17 cellular contexts compared by ENCODE assay signal in genomic region chr2:226660124-226660523, GRCh38.
DNase-seq lines count a peak whose midpoint lies in the region; ATAC-seq and TF ChIP-seq lines count a peak whose summit lies in the region.
"Had no signal": no experiment of that assay in that cellular context is flagged by ENCODE, and none has a peak within 500 bp of the region (broad histone marks: within the 10 kb centered on the region; RNA-seq: fewer than 3 reads in every experiment).

No MANE protein-coding gene starts in this region.

- no peak overlapping the region for H2AFZ ChIP-seq in PC-9

- peaks cover 44% of the 10 kb centered on the region for H3K4me1 Mint-ChIP-seq in mesothelial cell of epicardium
- H3K4me1 Mint-ChIP-seq: natural killer cell had no signal

- H3K9ac ChIP-seq in stomach smooth muscle (ENCODE audit: low read length in 2 of 2): peak overlapping the region in 1 of 2 donors; percentile 5

- no peak overlapping the region for H3K4me3 Mint-ChIP-seq in mesothelial cell of epicardium
- H3K4me3 Mint-ChIP-seq: activated CD8-positive, alpha-beta memory T cell treated with anti-CD3 and anti-CD28 coated beads, Interleukin-2, amount 10 ng/mL, durations not matched to agents 7 days and 5 days; natural killer cell had no signal

- H3K9me3 ChIP-seq in PC-9 (ENCODE audit: insufficient read depth, low read depth): peaks cover 14% of the 10 kb centered on the region; the same call in 1 of the 2 replicates
- H3K9me3 ChIP-seq in breast epithelium: no peaks in the 10 kb centered on the region
- no peaks in the 10 kb centered on the region for H3K9me3 ChIP-seq in stomach smooth muscle (ENCODE audit: control insufficient read depth in 2 of 2, low read length in 2 of 2)
- H3K9me3 ChIP-seq: BE2C had no signal

- peak overlapping the region; percentile 67; the same call in 1 of the 2 replicates for H3K4me2 ChIP-seq in PC-9

- no peaks in the 10 kb centered on the region for H3K9me2 ChIP-seq in PC-9 (ENCODE audit: insufficient read depth)

- peak overlapping the region; percentile 57 for H3K27ac Mint-ChIP-seq in mesothelial cell of epicardium
- H3K27ac Mint-ChIP-seq: activated CD8-positive, alpha-beta memory T cell treated with anti-CD3 and anti-CD28 coated beads, Interleukin-2, amount 10 ng/mL, durations not matched to agents 7 days and 5 days; natural killer cell had no signal

- no peak overlapping the region for H3K4me3 ChIP-seq in PC-9
- H3K4me3 ChIP-seq in breast epithelium: no peak overlapping the region
- H3K4me3 ChIP-seq in stomach smooth muscle (ENCODE audit: low read length in 2 of 2): no peak overlapping the region
- H3K4me3 ChIP-seq: dorsolateral prefrontal cortex had no signal

- H3K36me3 ChIP-seq in PC-9 (ENCODE audit: low read depth) (no peaks in the 10 kb centered on the region), breast epithelium (no peaks in the 10 kb centered on the region), stomach smooth muscle (ENCODE audit: control insufficient read depth in 2 of 2, insufficient read depth in 2 of 2, low read length in 2 of 2) (no peaks in the 10 kb centered on the region)
- H3K36me3 ChIP-seq: BE2C had no signal

- H3K4me1 ChIP-seq in PC-9 (replicated peaks; ENCODE audit: insufficient read depth) (peaks cover 27% of the 10 kb centered on the region), breast epithelium (peaks cover 0 to 6% of the 10 kb centered on the region in 2 donors), stomach smooth muscle (ENCODE audit: control insufficient read depth, insufficient read depth, low read length) (peaks cover 20% of the 10 kb centered on the region)
- H3K4me1 ChIP-seq: BE2C had no signal

- no peaks in the 10 kb centered on the region for H3K9me3 Mint-ChIP-seq in mesothelial cell of epicardium
- H3K9me3 Mint-ChIP-seq: natural killer cell had no signal

- peaks cover 9% of the 10 kb centered on the region; the same call in 1 of the 2 replicates for H3F3A ChIP-seq in PC-9 (ENCODE audit: insufficient read depth, low read depth)

- no peaks in the 10 kb centered on the region for H3K27me3 Mint-ChIP-seq in mesothelial cell of epicardium (ENCODE audit: low read depth)

- POLR2A ChIA-PET in PC-9 (lab: Charles Lee; ENCODE audit: unreplicated experiment): no interaction called here

- no peaks in the 10 kb centered on the region for H3K36me3 Mint-ChIP-seq in mesothelial cell of epicardium
- H3K36me3 Mint-ChIP-seq: activated CD8-positive, alpha-beta memory T cell treated with anti-CD3 and anti-CD28 coated beads, Interleukin-2, amount 10 ng/mL, durations not matched to agents 7 days and 5 days; natural killer cell had no signal

- ATAC-seq in HG02678 (IDR thresholded peaks at IDR 0.05; ENCODE audit: unreplicated experiment) (no peak), HG02642 (IDR thresholded peaks at IDR 0.05; ENCODE audit: poor library complexity, unreplicated experiment) (no peak), HG03460 (IDR thresholded peaks at IDR 0.05; ENCODE audit: unreplicated experiment) (no peak)
- ATAC-seq: activated CD8-positive, alpha-beta memory T cell treated with anti-CD3 and anti-CD28 coated beads, Interleukin-2, amount 10 ng/mL, durations not matched to agents 7 days and 5 days; left colon; natural killer cell had no signal

- TF ChIP-seq POLR2A in breast epithelium (IDR thresholded peaks at IDR 0.05): no peak

- DNase-seq in PC-9 (no peak), breast epithelium (ENCODE audit: low spot score in 2 of 2) (no peak), mesothelial cell of epicardium (ENCODE audit: low spot score in 2 of 2, unreplicated experiment in 2 of 2) (no peak), NCI-H2081 (lab: John Stamatoyannopoulos, UW) (no peak)
- DNase-seq: activated CD4-positive, CD25-positive, alpha-beta regulatory T cell treated with anti-CD3 and anti-CD28 coated beads, Interleukin-2, amount 50 U/mL, for 72 hours; activated CD8-positive, alpha-beta memory T cell treated with anti-CD3 and anti-CD28 coated beads, Interleukin-2, amount 10 ng/mL, durations not matched to agents 7 days and 5 days; activated gamma-delta T cell treated with Interleukin-2 at 50 U/mL for 16 hours; BE2C; dorsolateral prefrontal cortex; left colon; natural killer cell; NCI-H1436 treated with DMSO at 0.1 percent for 48 hours; stimulated activated CD4-positive, alpha-beta T cell treated with anti-CD3 and anti-CD28 coated beads, Interleukin-2, amount 100 ng/mL, for 24 hours had no signal

- intact Hi-C loops in PC-9 (cut with micrococcal nuclease; ENCODE audit: unreplicated experiment) (loop anchor here (2.0 to 5.0 kb wide), 2 partner anchors 67 to 131 kb away; no protein-coding TSS in a partner anchor), breast epithelium (cut with DNase I; ENCODE audit: low total_unique reads) (no loop called here)

- no peaks in the 10 kb centered on the region for H3K27me3 ChIP-seq in PC-9 (ENCODE audit: insufficient read depth, low read depth)
- H3K27me3 ChIP-seq in breast epithelium: no peaks in the 10 kb centered on the region
- no peaks in the 10 kb centered on the region for H3K27me3 ChIP-seq in stomach smooth muscle (ENCODE audit: control insufficient read depth in 1 of 2, insufficient read depth in 2 of 2, low read length in 2 of 2)
- H3K27me3 ChIP-seq: BE2C, dorsolateral prefrontal cortex had no signal

- H3K79me2 ChIP-seq in PC-9 (ENCODE audit: low read depth): no peaks in the 10 kb centered on the region

- TF ChIP-seq CTCF in PC-9 (conservative IDR thresholded peaks at IDR 0.05) (no peak), breast epithelium (IDR thresholded peaks at IDR 0.05) (no peak), mesothelial cell of epicardium (IDR thresholded peaks at IDR 0.05; ENCODE audit: unreplicated experiment) (no peak)

- CTCF ChIA-PET in PC-9 (lab: Charles Lee): no interaction called here

- BruUV-seq in PC-9 (replicated peaks; lab: Mats Ljungman, UMichigan): no TSS peak

- H4K20me1 ChIP-seq in PC-9 (ENCODE audit: insufficient read depth): no peaks in the 10 kb centered on the region

- H3K27ac ChIP-seq in PC-9 (peak overlapping the region; percentile 92), breast epithelium (peak overlapping the region; percentile 73 to 82), stomach smooth muscle (ENCODE audit: low read length) (peak overlapping the region; percentile 3)
- H3K27ac ChIP-seq: dorsolateral prefrontal cortex had no signal

Comparison
In these comparisons a context has a peak if more than half of its experiments do, and no peak if none do; other contexts are left out.
1. H3K27ac ChIP-seq: peak in every context shown above with its lines; median percentile 92 in PC-9; 78 in breast epithelium; 3 in stomach smooth muscle.